8 cellular contexts compared by ENCODE assay signal in genomic region chr1:15220024-15220392, GRCh38. TPM values are rescaled to one million over a fixed set of nuclear protein-coding genes. Genes with fewer than 3 reads are reported as not detected.
"Had no signal": no experiment of that assay in that cellular context is flagged by ENCODE, and none has a peak within 500 bp of the region (broad histone marks: within the 10 kb centered on the region; RNA-seq: fewer than 3 reads in every experiment).

No MANE protein-coding gene starts in this region.

- H3K4me3 Mint-ChIP-seq: HFFc6, IgD-negative memory B cell had no signal

- H3K36me3 ChIP-seq: HAP-1 had no signal

- FAIRE-seq: HTR-8/SVneo had no signal

- H2AFZ ChIP-seq: GM23248 had no signal

- H3K4me3 ChIP-seq: GM23248, HAP-1 had no signal

- H3K9ac ChIP-seq: GM23248 had no signal

- ATAC-seq: HCT116 had no signal

- DNase-seq: GM23248, GOT3, H7, HFFc6 had no signal

- H3K4me1 ChIP-seq: HAP-1 had no signal

- H3K27ac ChIP-seq: GM23248 had no signal

- H3K9me3 ChIP-seq: HAP-1 had no signal

- H3K36me3 Mint-ChIP-seq: IgD-negative memory B cell had no signal

- H3K9me3 Mint-ChIP-seq: HFFc6 had no signal

- H3K27ac Mint-ChIP-seq: HFFc6, IgD-negative memory B cell had no signal

RNA-seq across cellular contexts. Expression of gene FHAD1, which starts 27.0 kb away (rescaled TPM):
- total RNA-seq: GM23248 had no signal
- polyA plus RNA-seq: IgD-negative memory B cell had no signal
